Comparison of ENCODE assay signal across 8 cellular contexts in the genomic region with DNA sequence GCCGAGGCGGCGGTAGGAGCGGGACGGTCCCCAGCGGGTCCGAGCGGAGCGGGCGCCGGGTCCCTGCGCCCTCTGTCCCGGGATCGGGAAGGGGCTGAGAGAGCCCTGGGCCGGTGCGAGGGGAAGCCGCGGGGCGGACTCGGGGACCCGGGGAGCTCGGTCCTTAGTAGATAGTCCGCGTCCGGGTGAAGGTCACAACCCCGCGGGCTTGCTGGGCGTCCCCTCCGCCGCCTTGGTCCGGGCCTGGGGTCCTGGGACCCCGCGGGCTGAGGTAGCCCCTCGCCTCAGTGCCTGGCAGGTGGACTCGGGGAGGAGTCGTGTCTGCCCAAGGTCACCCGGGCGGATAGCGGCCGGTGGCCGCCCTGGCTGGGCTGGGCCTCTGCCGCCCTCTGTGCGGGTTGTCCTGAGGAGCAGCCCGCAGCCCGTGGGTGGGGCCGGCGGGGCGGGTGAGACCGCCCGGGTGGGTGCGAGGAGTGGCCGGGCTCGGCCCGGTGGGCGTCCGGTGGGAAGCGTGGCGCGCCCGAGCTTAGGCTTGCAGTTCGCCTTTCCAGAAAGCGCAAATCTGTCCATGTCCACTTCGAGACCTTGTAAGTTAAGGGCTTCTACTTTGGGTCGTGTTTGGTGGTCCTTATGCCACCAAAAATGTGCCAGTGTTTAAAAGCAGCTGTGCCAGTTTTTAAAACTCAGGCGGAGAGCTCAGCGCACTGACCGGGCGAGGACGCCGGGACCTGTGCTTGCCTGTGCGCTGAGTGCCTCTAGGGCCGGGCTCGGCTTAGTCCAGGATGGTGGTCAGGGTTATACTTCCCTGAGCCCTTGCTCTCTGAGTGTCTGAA. TPM values are rescaled to one million over a fixed set of nuclear protein-coding genes. Genes with fewer than 3 reads are reported as not detected.
DNase-seq lines count a peak whose midpoint lies in the region; ATAC-seq lines count a peak whose summit lies in the region.

No MANE protein-coding gene starts in this region.

- DNase-seq in CMK (ENCODE audit: low read depth): peak; percentile 33
- DNase-seq in SW480 (ENCODE audit: low spot score): peak; percentile 50
- DNase-seq in dermis blood vessel endothelial cell: peak; percentile 66
- DNase-seq in lung microvascular endothelial cell (ENCODE audit: low read depth in 2 of 2): peak; percentile 38 to 47
- DNase-seq in stimulated activated naive CD8-positive, alpha-beta T cell treated with anti-CD3 and anti-CD28 coated beads, Interleukin-15, amount 100 ng/mL, for 72 hours: peak; percentile 18 to 19
- DNase-seq in NCI-H774 (lab: John Stamatoyannopoulos, UW): no peak

- H3K27me3 Mint-ChIP-seq in stimulated activated naive CD8-positive, alpha-beta T cell treated with anti-CD3 and anti-CD28 coated beads, Interleukin-15, amount 100 ng/mL, for 72 hours: no peaks in the 10 kb centered on the region

- peak; percentile 24 for ATAC-seq in GM19452 (IDR thresholded peaks at IDR 0.05; ENCODE audit: unreplicated experiment)
- peak; percentile 17 for ATAC-seq in HG03520 (IDR thresholded peaks at IDR 0.05; ENCODE audit: unreplicated experiment)
- peak; percentile 41 for ATAC-seq in stimulated activated naive CD8-positive, alpha-beta T cell treated with anti-CD3 and anti-CD28 coated beads, Interleukin-15, amount 100 ng/mL, for 72 hours

- no peaks in the 10 kb centered on the region for H3K9me3 Mint-ChIP-seq in stimulated activated naive CD8-positive, alpha-beta T cell treated with anti-CD3 and anti-CD28 coated beads, Interleukin-15, amount 100 ng/mL, for 72 hours

- peaks cover 71% of the 10 kb centered on the region for H3K4me1 Mint-ChIP-seq in stimulated activated naive CD8-positive, alpha-beta T cell treated with anti-CD3 and anti-CD28 coated beads, Interleukin-15, amount 100 ng/mL, for 72 hours

- peak overlapping the region; percentile 97 for H3K4me3 Mint-ChIP-seq in stimulated activated naive CD8-positive, alpha-beta T cell treated with anti-CD3 and anti-CD28 coated beads, Interleukin-15, amount 100 ng/mL, for 72 hours

- peak overlapping the region; percentile 81 to 95 for H3K27ac Mint-ChIP-seq in stimulated activated naive CD8-positive, alpha-beta T cell treated with anti-CD3 and anti-CD28 coated beads, Interleukin-15, amount 100 ng/mL, for 72 hours

RNA-seq across cellular contexts. Expression of a gene that starts 0.6 kb away (rescaled TPM):
- 123 and 196 TPM in 2 replicates for total RNA-seq in dermis blood vessel endothelial cell
- total RNA-seq in lung microvascular endothelial cell: 95.0 and 95.9 TPM in 2 replicates

RNA-seq across cellular contexts. Expression of a gene that starts 0.7 kb away (rescaled TPM):
- total RNA-seq in dermis blood vessel endothelial cell (5.6 and 6.7 TPM in 2 replicates), lung microvascular endothelial cell (3.1 and 4.8 TPM in 2 replicates)

RNA-seq across cellular contexts. Expression of a gene that starts 27.4 kb away (rescaled TPM):
- total RNA-seq in dermis blood vessel endothelial cell (not detected in 2 replicates), lung microvascular endothelial cell (not detected in 2 replicates)

RNA-seq across cellular contexts. Expression of a gene that starts 52.8 kb away (rescaled TPM):
- 98.2 and 131 TPM in 2 replicates for total RNA-seq in dermis blood vessel endothelial cell
- total RNA-seq in lung microvascular endothelial cell: 101 and 140 TPM in 2 replicates
